8 cellular contexts compared by ENCODE assay signal in genomic region chr18:34661464-34662087, GRCh38. TPM values are rescaled to one million over a fixed set of nuclear protein-coding genes. Genes with fewer than 3 reads are reported as not detected.
DNase-seq lines count a peak whose midpoint lies in the region; ATAC-seq, FAIRE-seq and TF ChIP-seq lines count a peak whose summit lies in the region.

No MANE protein-coding gene starts in this region.

- H3K4me2 ChIP-seq in OCI-LY7 (ENCODE audit: low read length) = no peak overlapping the region

- FAIRE-seq in endometrium (lab: Jason Lieb, UNC) = peak; percentile 64

- ATAC-seq in GM21360 (IDR thresholded peaks at IDR 0.05; ENCODE audit: unreplicated experiment) = peak; percentile 95
- ATAC-seq in mucosa of descending colon = peak; percentile 74

- no peak overlapping the region for H2AFZ ChIP-seq in OCI-LY7 (ENCODE audit: low read length)

- no peaks in the 10 kb centered on the region for H3K9me2 ChIP-seq in OCI-LY7 (ENCODE audit: insufficient read depth, low read length)

- intact Hi-C loops in OCI-LY7 (cut with micrococcal nuclease; ENCODE audit: unreplicated experiment) (no loop called here), mucosa of descending colon (cut with DNase I, micrococcal nuclease) (loop anchor here in 1 of 2 donors (5.0 kb wide), 1 partner anchor 126 kb away; no protein-coding TSS in a partner anchor)

- H4K20me1 ChIP-seq in OCI-LY7 (ENCODE audit: insufficient read depth, low read length) = no peaks in the 10 kb centered on the region

- H3K4me1 ChIP-seq in OCI-LY7 (ENCODE audit: insufficient read depth, low read length, poor library complexity, severe bottlenecking) (no peaks in the 10 kb centered on the region), mucosa of descending colon (ENCODE audit: low read depth) (no peaks in the 10 kb centered on the region)

- H3K36me3 ChIP-seq in OCI-LY7 (ENCODE audit: insufficient read depth, low read length) (no peaks in the 10 kb centered on the region), mucosa of descending colon (ENCODE audit: low read depth) (no peaks in the 10 kb centered on the region), MG63 (no peaks in the 10 kb centered on the region)

- CTCF ChIA-PET in OCI-LY7 (lab: Charles Lee; ENCODE audit: unreplicated experiment) = no interaction called here

- no peaks in the 10 kb centered on the region for H3K79me2 ChIP-seq in OCI-LY7 (ENCODE audit: insufficient read depth, low read depth, low read length)

- DNase-seq in ELR (ENCODE audit: low read depth) (peak; percentile 68), HS-27A (ENCODE audit: low read depth) (peak; percentile 41), OCI-LY7 (ENCODE audit: low spot score) (peak; percentile 30), mucosa of descending colon (peak in 1 of 3 donors; percentile 28), MG63 (no peak)
- no peak for DNase-seq in activated CD4-positive, alpha-beta T cell treated with anti-CD3 and anti-CD28 coated beads for 4 hours

- BruUV-seq in OCI-LY7 (replicated peaks; lab: Mats Ljungman, UMichigan) = no TSS peak

- H3K27me3 ChIP-seq in MG63 = no peaks in the 10 kb centered on the region

- H3K4me3 ChIP-seq in OCI-LY7 (ENCODE audit: low read depth, low read length, poor library complexity, severe bottlenecking) (no peak overlapping the region), mucosa of descending colon (no peak overlapping the region), MG63 (no peak overlapping the region)

- POLR2A ChIA-PET in OCI-LY7 (lab: Charles Lee) = interaction anchor here (0.7 kb wide), 1 partner anchor 16 kb away, joined by 3 read pairs; no protein-coding TSS in a partner anchor

- H3K9me3 ChIP-seq in OCI-LY7 (ENCODE audit: low read length) = no peaks in the 10 kb centered on the region
- no peaks in the 10 kb centered on the region for H3K9me3 ChIP-seq in mucosa of descending colon
- H3K9me3 ChIP-seq in MG63 = no peaks in the 10 kb centered on the region

- TF ChIP-seq CTCF in OCI-LY7 (conservative IDR thresholded peaks at IDR 0.05; ENCODE audit: low read length) = peak; percentile 80
- TF ChIP-seq CTCF in mucosa of descending colon (IDR thresholded peaks at IDR 0.05) = peak; percentile 55

- H3K27ac ChIP-seq in OCI-LY7 (ENCODE audit: low read depth, low read length, poor library complexity, severe bottlenecking) = no peak overlapping the region

RNA-seq across cellular contexts. Expression of gene DTNA, which starts 48.5 kb away (rescaled TPM):
- 0.16 TPM in 1 of 2 replicates, not detected in the other for total RNA-seq in OCI-LY7 (2014; rRNA removed; shearing (Covaris generic))
- total RNA-seq in OCI-LY7 (2022) = not detected in 2 replicates
- 10 to 100 TPM in 1 of 3 donors, 1 to 10 TPM in 2; 2.8 to 23.5 (median 7.4) TPM for total RNA-seq in mucosa of descending colon
- total RNA-seq in MG63 (2014; rRNA removed; shearing (Covaris generic); ENCODE audit: low replicate concordance) = 0.22 and 0.33 TPM in 2 replicates

Comparison
In these comparisons a context has a peak if more than half of its experiments do, and no peak if none do; other contexts are left out.
1. DNase-seq: peak in ELR (single experiment), HS-27A (single experiment) and OCI-LY7 (single experiment); none in activated CD4-positive, alpha-beta T cell treated with anti-CD3 and anti-CD28 coated beads for 4 hours (0 of 2) and MG63 (single experiment).